Comparison of ENCODE assay signal across 1 cellular context in genomic region chr16:75433732-75434413, GRCh38.
TF ChIP-seq lines count a peak whose summit lies in the region.

No MANE protein-coding gene starts in this region.

TF ChIP-seq in K562, 482 proteins besides CTCF, POLR2A, EP300 and RAD21 (continued from another document and continues in another):
- TF ChIP-seq TAF9B (IDR thresholded peaks at IDR 0.05; ENCODE audit: partially characterized antibody) (peak; percentile 76), POLR2AphosphoS5 (IDR thresholded peaks at IDR 0.05; ENCODE audit: control insufficient read depth, insufficient read depth, low read depth, low read length) (peak; percentile 36; the same call in 1 of the 2 replicates), HNRNPL (IDR thresholded peaks at IDR 0.05; ENCODE audit: low read depth, low read length) (no peak), HCFC1 (IDR thresholded peaks at IDR 0.05; ENCODE audit: low read depth, low read length) (no peak), IRF1 (CRISPR knock-in tag; IDR thresholded peaks at IDR 0.05; ENCODE audit: borderline replicate concordance) (0 out of 2 replicates have a peak, but pooled peaks have one; percentile 43), IRF2 (CRISPR knock-in tag; IDR thresholded peaks at IDR 0.05) (no peak), SMARCA5 (IDR thresholded peaks at IDR 0.05) (no peak), PHF8 (IDR thresholded peaks at IDR 0.05; ENCODE audit: borderline replicate concordance, low read length) (peak; percentile 60), POLR3G (IDR thresholded peaks at IDR 0.05; ENCODE audit: extremely low read depth, insufficient read length, insufficient replicate concordance) (no peak), RBBP5 (IDR thresholded peaks at IDR 0.05; ENCODE audit: borderline replicate concordance, insufficient read depth, low read length, poor library complexity, severe bottlenecking) (peak; percentile 61), E2F5 (CRISPR knock-in tag; IDR thresholded peaks at IDR 0.05) (0 out of 2 replicates have a peak, but pooled peaks have one; percentile 63), ETS1 (conservative IDR thresholded peaks at IDR 0.05; ENCODE audit: control insufficient read depth, low read depth, low read length) (no peak), BCOR (IDR thresholded peaks at IDR 0.05) (peak; percentile 56; the same call in 1 of the 2 replicates), MTA2 (IDR thresholded peaks at IDR 0.05; ENCODE audit: low read depth) (no peak), SMARCE1 (IDR thresholded peaks at IDR 0.05) (0 out of 2 replicates have a peak, but pooled peaks have one; percentile 11), TAL1 (IDR thresholded peaks at IDR 0.05) (0 out of 2 replicates have a peak, but pooled peaks have one; percentile 14), CHD7 (IDR thresholded peaks at IDR 0.05; ENCODE audit: low read depth, low read length) (no peak), ZFP36 (IDR thresholded peaks at IDR 0.05; ENCODE audit: low read depth, low read length, partially characterized antibody) (no peak), ZNF583 (CRISPR knock-in tag; IDR thresholded peaks at IDR 0.05) (no peak), RHOXF2B (CRISPR knock-in tag; conservative IDR thresholded peaks at IDR 0.05) (no peak), UBTF (IDR thresholded peaks at IDR 0.05; ENCODE audit: borderline replicate concordance in 1 of 2, low read depth in 2 of 2, low read length in 2 of 2) (peak in 1 of 2 experiments; percentile 58; a peak in 1 of 4 replicates), NKRF (IDR thresholded peaks at IDR 0.05; ENCODE audit: borderline replicate concordance) (0 out of 2 replicates have a peak, but pooled peaks have one; percentile 44), NFRKB (IDR thresholded peaks at IDR 0.05; ENCODE audit: low read depth) (peak; percentile 93), FOXA3 (CRISPR knock-in tag; conservative IDR thresholded peaks at IDR 0.05 in 1 of 2, IDR thresholded peaks at IDR 0.05 in 1 of 2) (peak; percentile 42 to 66; a peak in 2 of 4 replicates), ZFX (CRISPR knock-in tag; IDR thresholded peaks at IDR 0.05) (peak; percentile 43; the same call in 1 of the 2 replicates), SOX6 (IDR thresholded peaks at IDR 0.05) (no peak), MEF2D (tag; conservative IDR thresholded peaks at IDR 0.05; ENCODE audit: low read depth) (0 out of 2 replicates have a peak, but pooled peaks have one; percentile 36), CREB1 (IDR thresholded peaks at IDR 0.05) (no peak), CREB1 (CRISPR knock-in tag; IDR thresholded peaks at IDR 0.05) (no peak), FOXO4 (CRISPR knock-in tag; IDR thresholded peaks at IDR 0.05) (no peak), KLF13 (tag; IDR thresholded peaks at IDR 0.05; ENCODE audit: borderline replicate concordance, low read depth) (no peak), ZFP91 (CRISPR knock-in tag; IDR thresholded peaks at IDR 0.05) (peak; percentile 18; the same call in 1 of the 2 replicates), ATF3 (IDR thresholded peaks at IDR 0.05) (no peak), ATF3 (CRISPR knock-in tag; conservative IDR thresholded peaks at IDR 0.05) (peak; percentile 21; the same call in 1 of the 2 replicates)
